ENCODE assay signal across 12 cellular contexts in genomic region chr11:103903621-103904323, GRCh38.
DNase-seq lines count a peak whose midpoint lies in the region; ATAC-seq and TF ChIP-seq lines count a peak whose summit lies in the region.
"Had no signal": no experiment of that assay in that cellular context is flagged by ENCODE, and none has a peak within 500 bp of the region (broad histone marks: within the 10 kb centered on the region; RNA-seq: fewer than 3 reads in every experiment).

No MANE protein-coding gene starts in this region.

- in situ Hi-C loops in KBM-7 (cut with MboI; ENCODE audit: low pct_unique_long_range_greater_than_20kb, low sequenced_read_pairs) = no loop called here

- DNase-seq in activated B cell treated with CpG ODN at 0.5 μM for 24 hours (no peak), KBM-7 (no peak), HEK293T (ENCODE audit: extremely low spot score) (no peak), iPS-NIHi11 (ENCODE audit: low spot score) (no peak)
- no peak for DNase-seq in activated T-cell treated with anti-CD3 and anti-CD28 coated beads, Interleukin-2, amount 50 U/mL, for 1 hour
- DNase-seq: NCI-H2107; stimulated activated CD4-positive, alpha-beta T cell treated with anti-CD3 and anti-CD28 coated beads, Interleukin-12 subunit alpha, Interleukin-12 subunit beta, amount 100 ng/mL, for 4 hours; T-helper 1 cell had no signal

- no peaks in the 10 kb centered on the region for H3K27me3 Mint-ChIP-seq in activated B cell treated with CpG ODN at 0.5 μM for 24 hours

- no peak overlapping the region for H3K4me3 Mint-ChIP-seq in activated B cell treated with CpG ODN at 0.5 μM for 24 hours
- H3K4me3 Mint-ChIP-seq: mesothelial cell of epicardium had no signal

- no peak overlapping the region for H3K27ac Mint-ChIP-seq in activated B cell treated with CpG ODN at 0.5 μM for 24 hours
- H3K27ac Mint-ChIP-seq: mesothelial cell of epicardium had no signal

- intact Hi-C loops in activated B cell treated with CpG ODN at 0.5 μM for 24 hours (cut with micrococcal nuclease) = no loop called here

- H3K4me1 Mint-ChIP-seq in activated B cell treated with CpG ODN at 0.5 μM for 24 hours = peaks cover 29% of the 10 kb centered on the region

- peak; percentile 75 for ATAC-seq in GM18861 (IDR thresholded peaks at IDR 0.05; ENCODE audit: unreplicated experiment)
- peak; percentile 87 for ATAC-seq in GM21515 (IDR thresholded peaks at IDR 0.05; ENCODE audit: unreplicated experiment)
- peak; percentile 84 for ATAC-seq in HG03108 (IDR thresholded peaks at IDR 0.05; ENCODE audit: unreplicated experiment)
- ATAC-seq in activated B cell treated with CpG ODN at 0.5 μM for 24 hours (ENCODE audit: low read depth) = peak; percentile 85

- POLR2A ChIA-PET in activated B cell treated with CpG ODN at 0.5 μM for 24 hours (lab: Charles Lee) (no interaction called here), HEK293T (lab: Yijun Ruan, JAX) (no interaction called here)

- CTCF ChIA-PET in activated B cell treated with CpG ODN at 0.5 μM for 24 hours (lab: Charles Lee) (no interaction called here), HEK293T (lab: Yijun Ruan, JAX) (no interaction called here)

- no peak for TF ChIP-seq CTCF in activated B cell treated with CpG ODN at 0.5 μM for 24 hours (IDR thresholded peaks at IDR 0.05)

- H3K9me3 Mint-ChIP-seq in activated B cell treated with CpG ODN at 0.5 μM for 24 hours = no peaks in the 10 kb centered on the region
- H3K9me3 Mint-ChIP-seq: mesothelial cell of epicardium had no signal

- no peaks in the 10 kb centered on the region for H3K36me3 Mint-ChIP-seq in activated B cell treated with CpG ODN at 0.5 μM for 24 hours (ENCODE audit: low read depth)

TF ChIP-seq in HEK293T, 16 proteins besides CTCF, POLR2A, EP300 and RAD21:
- TF ChIP-seq LEF1 (IDR thresholded peaks at IDR 0.05; ENCODE audit: borderline replicate concordance) = no peak
- TF ChIP-seq TARDBP (IDR thresholded peaks at IDR 0.05) = no peak
- TF ChIP-seq ELF4 (IDR thresholded peaks at IDR 0.05) = no peak
- no peak for TF ChIP-seq SP1 (IDR thresholded peaks at IDR 0.05)
